ENCODE assay signal across 18 cellular contexts in the genomic region with DNA sequence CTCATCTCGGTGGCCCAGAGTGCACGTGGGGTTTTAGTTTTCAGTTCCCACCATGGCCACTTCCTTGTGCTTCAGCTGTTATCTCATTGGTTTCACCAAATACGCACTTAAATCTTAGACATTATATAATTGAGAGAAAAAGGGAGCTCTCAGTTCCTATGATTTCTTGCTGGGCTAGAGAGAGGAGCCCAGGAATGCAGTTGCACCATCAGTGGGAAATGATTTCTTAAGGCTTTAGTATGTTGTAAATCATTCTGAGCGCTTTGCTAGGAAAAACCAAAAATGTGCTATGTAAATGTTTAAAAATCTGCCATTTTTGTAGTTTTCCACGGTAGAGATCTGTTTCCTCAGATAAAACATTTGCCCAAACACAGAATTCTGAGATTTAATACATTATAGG. TPM values are rescaled to one million over a fixed set of nuclear protein-coding genes. Genes with fewer than 3 reads are reported as not detected.
DNase-seq lines count a peak whose midpoint lies in the region; ATAC-seq, FAIRE-seq and TF ChIP-seq lines count a peak whose summit lies in the region.
"Had no signal": no experiment of that assay in that cellular context is flagged by ENCODE, and none has a peak within 500 bp of the region (broad histone marks: within the 10 kb centered on the region; RNA-seq: fewer than 3 reads in every experiment).

No MANE protein-coding gene starts in this region.

- ATAC-seq in naive thymus-derived CD4-positive, alpha-beta T cell, result no peak
- ATAC-seq in HepG2 (no peak), GM21515 (IDR thresholded peaks at IDR 0.05; ENCODE audit: unreplicated experiment) (no peak), HG02763 (IDR thresholded peaks at IDR 0.05; ENCODE audit: unreplicated experiment) (no peak)
- ATAC-seq: GM12878, left colon had no signal

- in situ Hi-C loops in HepG2 (cut with HindIII; ENCODE audit: extremely low pct_ligation_motif_present, low pct_unique_long_range_greater_than_20kb), result no loop called here

- H3K27me3 ChIP-seq in adipocyte (replicated peaks; ENCODE audit: control insufficient read depth, insufficient read depth, low read length) (no peaks in the 10 kb centered on the region), HepG2 (ENCODE audit: control insufficient read depth in 1 of 2, insufficient read depth in 2 of 2, low read length in 2 of 2) (no peaks in the 10 kb centered on the region)
- H3K27me3 ChIP-seq in naive thymus-derived CD4-positive, alpha-beta T cell (ENCODE audit: control insufficient read depth in 2 of 2, insufficient read depth in 2 of 2, low read length in 2 of 2), result no peaks in the 10 kb centered on the region
- H3K27me3 ChIP-seq: tibial artery had no signal

- H3K9ac ChIP-seq in adipocyte (ENCODE audit: low read length) (no peak overlapping the region), HepG2 (ENCODE audit: insufficient read depth, low read depth, low read length) (no peak overlapping the region)

- H3K4me3 Mint-ChIP-seq in naive thymus-derived CD4-positive, alpha-beta T cell, result peak overlapping the region in 9 of 10 donors; percentile 14 to 78 (median 69)

- FAIRE-seq in HepG2 (lab: Jason Lieb, UNC), result no peak
- FAIRE-seq: GM12878, small intestine, TTC549 had no signal

- H3K36me3 Mint-ChIP-seq in naive thymus-derived CD4-positive, alpha-beta T cell, result peaks cover 23 to 57% (median 54%) of the 10 kb centered on the region in 5 donors

- peaks cover 25% of the 10 kb centered on the region for H3K4me1 ChIP-seq in adipocyte (ENCODE audit: control insufficient read depth, insufficient read depth, low read length)
- H3K4me1 ChIP-seq in naive thymus-derived CD4-positive, alpha-beta T cell (ENCODE audit: control insufficient read depth in 2 of 2, insufficient read depth in 2 of 2, low read length in 2 of 2), result peaks cover 51 to 69% of the 10 kb centered on the region in 2 donors
- peaks cover 6% of the 10 kb centered on the region; the same call in 1 of the 2 replicates for H3K4me1 ChIP-seq in HepG2 (ENCODE audit: insufficient read depth, low read length)
- H3K4me1 ChIP-seq: tibial artery had no signal

- H3K4me3 ChIP-seq in adipocyte (ENCODE audit: low read length) (no peak overlapping the region), HepG2 (replicated peaks in 1 of 3; ENCODE audit: insufficient read depth in 1 of 3, low read depth in 2 of 3, low read length in 3 of 3) (no peak overlapping the region)
- H3K4me3 ChIP-seq in naive thymus-derived CD4-positive, alpha-beta T cell (ENCODE audit: low read length), result no peak overlapping the region
- H3K4me3 ChIP-seq: GM12878, tibial artery had no signal

- CTCF ChIA-PET in naive thymus-derived CD4-positive, alpha-beta T cell (lab: Charles Lee), result interaction anchor here (1.1 to 15.3 kb wide), 11 partner anchors 10 to 211 kb away, joined by 3 to 238 read pairs (median 9); partner anchors contain the start of genes DPH3 and OXNAD1
- CTCF ChIA-PET in HepG2 (lab: Yijun Ruan, JAX; ENCODE audit: low intra/inter-chr PET ratio, low total read pairs), result no interaction called here

- POLR2A ChIA-PET in naive thymus-derived CD4-positive, alpha-beta T cell (lab: Charles Lee), result interaction anchor here (1.0 to 14.2 kb wide), 6 partner anchors 14 to 198 kb away, joined by 3 to 319 read pairs (median 54); no protein-coding TSS in a partner anchor
- POLR2A ChIA-PET in HepG2 (lab: Yijun Ruan, JAX), result no interaction called here

- H3K4me1 Mint-ChIP-seq in naive thymus-derived CD4-positive, alpha-beta T cell, result peaks cover 46 to 94% (median 82%) of the 10 kb centered on the region in 7 donors

- DNase-seq in AG20443 (ENCODE audit: low spot score) (peak; percentile 46), EH (ENCODE audit: low read depth) (peak; percentile 66), adipocyte (ENCODE audit: low read depth) (peak; percentile 77), HepG2 (ENCODE audit: low spot score) (no peak), EL (no peak)
- no peak for DNase-seq in naive thymus-derived CD4-positive, alpha-beta T cell
- DNase-seq: activated T-cell treated with anti-CD3 and anti-CD28 coated beads for 4 hours, DMS153, KBM-7, left colon, NCI-H1694, NCI-H748 treated with DMSO at 0.1 percent for 48 hours, small intestine, tibial artery had no signal

- no TSS peak for BruUV-seq in HepG2 (replicated peaks; lab: Mats Ljungman, UMichigan)

- no peak overlapping the region for H3K4me2 ChIP-seq in HepG2 (ENCODE audit: low read depth, low read length)

- no peak for TF ChIP-seq POLR2A in HepG2 (IDR thresholded peaks at IDR 0.05; ENCODE audit: insufficient read depth in 1 of 2, low read depth in 2 of 2, low read length in 2 of 2)

- TF ChIP-seq CTCF in HepG2 (CRISPR knock-in tag; IDR thresholded peaks at IDR 0.05), result no peak

- no peaks in the 10 kb centered on the region for H3K9me3 Mint-ChIP-seq in naive thymus-derived CD4-positive, alpha-beta T cell

- H3K36me3 ChIP-seq in adipocyte (ENCODE audit: control insufficient read depth, insufficient read depth, low read length, severe bottlenecking), result peaks cover 75% of the 10 kb centered on the region
- H3K36me3 ChIP-seq in naive thymus-derived CD4-positive, alpha-beta T cell (ENCODE audit: control insufficient read depth in 2 of 3, insufficient read depth in 3 of 3, low read length in 3 of 3), result peaks cover 25 to 78% (median 29%) of the 10 kb centered on the region in 3 experiments
- peaks cover 3 to 28% of the 10 kb centered on the region in 2 experiments; a peak in 4 of 5 replicates for H3K36me3 ChIP-seq in HepG2 (replicated peaks in 1 of 2; ENCODE audit: control insufficient read depth in 1 of 2, insufficient read depth in 2 of 2, low read length in 2 of 2)

- H3K79me2 ChIP-seq in HepG2 (ENCODE audit: insufficient read depth, low read length), result no peaks in the 10 kb centered on the region

- TF ChIP-seq EP300 in HepG2 (IDR thresholded peaks at IDR 0.05; ENCODE audit: low read depth in 2 of 2, low read length in 2 of 2) (no peak), HepG2 (CRISPR knock-in tag; IDR thresholded peaks at IDR 0.05; ENCODE audit: borderline replicate concordance) (no peak)

- H3K27ac ChIP-seq in naive thymus-derived CD4-positive, alpha-beta T cell (ENCODE audit: low read depth, low read length), result peak overlapping the region; percentile 60
- no peak overlapping the region for H3K27ac ChIP-seq in HepG2 (ENCODE audit: extremely low read length, insufficient read depth, low read length)
- H3K27ac ChIP-seq: tibial artery had no signal

- no peaks in the 10 kb centered on the region for H3K27me3 Mint-ChIP-seq in naive thymus-derived CD4-positive, alpha-beta T cell

- 88% methylated on average over 5 of the region's 5 CpGs for WGBS in HepG2 (ENCODE audit: low lambda C conversion rate)

- intact Hi-C loops in naive thymus-derived CD4-positive, alpha-beta T cell (cut with micrococcal nuclease), result loop anchor here in 1 of 2 donors (2.0 kb wide), 1 partner anchor 233 kb away; no protein-coding TSS in a partner anchor
- intact Hi-C loops in HepG2 (cut with micrococcal nuclease; ENCODE audit: unreplicated experiment), result no loop called here

- H2AFZ ChIP-seq in HepG2 (ENCODE audit: low read length), result no peak overlapping the region

- no peak for TF ChIP-seq RAD21 in HepG2 (CRISPR knock-in tag; IDR thresholded peaks at IDR 0.05)

- no peaks in the 10 kb centered on the region for H3K9me3 ChIP-seq in adipocyte (ENCODE audit: control insufficient read depth, low read length)
- no peaks in the 10 kb centered on the region for H3K9me3 ChIP-seq in naive thymus-derived CD4-positive, alpha-beta T cell (ENCODE audit: control insufficient read depth in 2 of 3, low read length in 3 of 3)
- no peaks in the 10 kb centered on the region for H3K9me3 ChIP-seq in HepG2 (ENCODE audit: low read length)
- H3K9me3 ChIP-seq: tibial artery had no signal

- no peaks in the 10 kb centered on the region for H4K20me1 ChIP-seq in HepG2 (ENCODE audit: insufficient read depth, low read length)

- H3K27ac Mint-ChIP-seq in naive thymus-derived CD4-positive, alpha-beta T cell, result peak overlapping the region; percentile 79 to 98 (median 91)

RNA-seq across cellular contexts. Expression of gene OXNAD1, which starts 53.2 kb away (rescaled TPM):
- total RNA-seq in naive thymus-derived CD4-positive, alpha-beta T cell, result 100 to 1,000 TPM in 4 of 5 experiments, 10 to 100 TPM in 1; 80.3 to 171 (median 152) TPM
- polyA plus RNA-seq in naive thymus-derived CD4-positive, alpha-beta T cell, result 100 to 1,000 TPM; 132 to 134 TPM
- total RNA-seq in HepG2 (2016; rRNA removed; fragmentation: Illumina TruSeq; extraction: Trizol), result 18.8 and 25.2 TPM in 2 replicates
- total RNA-seq in HepG2 (2016; cell fraction: cytosol; rRNA removed; fragmentation: Illumina TruSeq; extraction: Trizol; ENCODE audit: low read depth), result 25.2 and 28.2 TPM in 2 replicates
- 19.7 and 23.1 TPM in 2 replicates for total RNA-seq in HepG2 (2016; cell fraction: insoluble cytoplasmic fraction; rRNA removed; fragmentation: Illumina TruSeq; extraction: Trizol)
- total RNA-seq in HepG2 (2016; cell fraction: membrane; rRNA removed; fragmentation: Illumina TruSeq; extraction: Trizol), result 13.5 and 18.2 TPM in 2 replicates
- total RNA-seq in HepG2 (2016; cell fraction: nucleus; rRNA removed; fragmentation: Illumina TruSeq; extraction: Trizol), result 38.3 and 44.7 TPM in 2 replicates
- 8.8 and 9.9 TPM in 2 replicates for polyA plus RNA-seq in HepG2 (2011; rRNA removed)
- polyA plus RNA-seq in HepG2 (2011; cell fraction: cytosol; rRNA removed), result 6.6 and 8.2 TPM in 2 replicates
- 10.2 and 12.1 TPM in 2 replicates for polyA plus RNA-seq in HepG2 (2011; cell fraction: nucleus; rRNA removed)
- 7.0 and 7.7 TPM in 2 replicates for polyA plus RNA-seq in HepG2 (2012)
- polyA plus RNA-seq in HepG2 (2016; cell fraction: cytosol; fragmentation: Illumina TruSeq; extraction: Trizol; ENCODE audit: low read depth), result 1.7 and 3.2 TPM in 2 replicates
- polyA plus RNA-seq in HepG2 (2016; cell fraction: insoluble cytoplasmic fraction; fragmentation: Illumina TruSeq; extraction: Trizol; ENCODE audit: low read depth), result 19.0 and 22.1 TPM in 2 replicates
- 4.3 and 6.7 TPM in 2 replicates for polyA plus RNA-seq in HepG2 (2016; cell fraction: membrane; fragmentation: Illumina TruSeq; extraction: Trizol; ENCODE audit: low read depth)
- 12.2 and 14.2 TPM in 2 replicates for polyA plus RNA-seq in HepG2 (2016; cell fraction: nucleus; fragmentation: Illumina TruSeq; extraction: Trizol; ENCODE audit: insufficient read depth, low read depth)
- 24.6 and 49.5 TPM in 2 replicates for polyA minus RNA-seq in HepG2 (2011; rRNA and poly(A)+ RNA removed; ENCODE audit: low replicate concordance)
- 5.4 and 6.4 TPM in 2 replicates for polyA minus RNA-seq in HepG2 (2011; cell fraction: cytosol; rRNA and poly(A)+ RNA removed)
- polyA minus RNA-seq in HepG2 (2011; cell fraction: nucleus; rRNA and poly(A)+ RNA removed), result 64.5 and 66.2 TPM in 2 replicates

RNA-seq across cellular contexts. Expression of gene DPH3, which starts 53.5 kb away (rescaled TPM):
- total RNA-seq in naive thymus-derived CD4-positive, alpha-beta T cell, result 10 to 100 TPM; 12.4 to 23.6 (median 15.7) TPM
- polyA plus RNA-seq in naive thymus-derived CD4-positive, alpha-beta T cell, result 10 to 100 TPM; 11.6 to 17.5 TPM
- total RNA-seq in HepG2 (2016; rRNA removed; fragmentation: Illumina TruSeq; extraction: Trizol), result 21.6 and 40.0 TPM in 2 replicates
- total RNA-seq in HepG2 (2016; cell fraction: cytosol; rRNA removed; fragmentation: Illumina TruSeq; extraction: Trizol; ENCODE audit: low read depth), result 14.7 and 18.5 TPM in 2 replicates
- total RNA-seq in HepG2 (2016; cell fraction: insoluble cytoplasmic fraction; rRNA removed; fragmentation: Illumina TruSeq; extraction: Trizol), result 21.8 and 34.1 TPM in 2 replicates
- total RNA-seq in HepG2 (2016; cell fraction: membrane; rRNA removed; fragmentation: Illumina TruSeq; extraction: Trizol), result 37.4 and 40.6 TPM in 2 replicates
- 10.6 and 11.0 TPM in 2 replicates for total RNA-seq in HepG2 (2016; cell fraction: nucleus; rRNA removed; fragmentation: Illumina TruSeq; extraction: Trizol)
- polyA plus RNA-seq in HepG2 (2011; rRNA removed), result 15.6 and 18.3 TPM in 2 replicates
- polyA plus RNA-seq in HepG2 (2011; cell fraction: cytosol; rRNA removed), result 6.7 and 10.0 TPM in 2 replicates
- polyA plus RNA-seq in HepG2 (2011; cell fraction: nucleus; rRNA removed), result 2.0 and 3.6 TPM in 2 replicates
- polyA plus RNA-seq in HepG2 (2012), result 23.4 and 26.6 TPM in 2 replicates
- 53.4 and 78.8 TPM in 2 replicates for polyA plus RNA-seq in HepG2 (2016; cell fraction: cytosol; fragmentation: Illumina TruSeq; extraction: Trizol; ENCODE audit: low read depth)
- 73.2 and 81.4 TPM in 2 replicates for polyA plus RNA-seq in HepG2 (2016; cell fraction: insoluble cytoplasmic fraction; fragmentation: Illumina TruSeq; extraction: Trizol; ENCODE audit: low read depth)
- 73.1 and 94.3 TPM in 2 replicates for polyA plus RNA-seq in HepG2 (2016; cell fraction: membrane; fragmentation: Illumina TruSeq; extraction: Trizol; ENCODE audit: low read depth)
- polyA plus RNA-seq in HepG2 (2016; cell fraction: nucleus; fragmentation: Illumina TruSeq; extraction: Trizol; ENCODE audit: insufficient read depth, low read depth), result 30.4 and 35.4 TPM in 2 replicates
- 5.6 and 6.9 TPM in 2 replicates for polyA minus RNA-seq in HepG2 (2011; rRNA and poly(A)+ RNA removed; ENCODE audit: low replicate concordance)
- polyA minus RNA-seq in HepG2 (2011; cell fraction: cytosol; rRNA and poly(A)+ RNA removed), result 6.9 and 8.9 TPM in 2 replicates
- 6.0 and 7.2 TPM in 2 replicates for polyA minus RNA-seq in HepG2 (2011; cell fraction: nucleus; rRNA and poly(A)+ RNA removed)

Comparison
In these comparisons a context has a peak if more than half of its experiments do, and no peak if none do; other contexts are left out.
1. DNase-seq: peak in AG20443 (single experiment), EH (single experiment) and adipocyte (single experiment); none in naive thymus-derived CD4-positive, alpha-beta T cell (0 of 9), HepG2 (single experiment) and EL (single experiment).